In the genomic region with DNA sequence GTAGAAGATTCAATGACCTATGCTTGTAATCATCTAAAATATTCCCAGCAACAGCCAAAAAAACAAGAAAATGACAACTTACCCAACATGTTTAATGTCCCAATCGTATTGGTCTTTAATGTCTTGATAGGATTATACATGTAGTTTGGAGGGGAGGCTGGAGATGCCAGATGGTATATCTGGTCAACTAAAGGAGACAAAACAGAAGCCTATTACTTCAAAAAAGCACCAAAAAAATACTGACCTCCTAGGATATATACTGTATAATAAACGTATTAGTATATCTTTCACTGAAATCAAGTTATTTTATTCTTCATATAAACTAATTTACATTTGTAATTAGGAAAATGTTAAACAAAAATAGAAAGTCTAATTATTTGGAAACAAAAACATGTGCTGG, we compare ENCODE assay signal across 1 cellular context.
TF ChIP-seq lines count a peak whose summit lies in the region.

No MANE protein-coding gene starts in this region.

TF ChIP-seq in A549, 52 proteins besides CTCF, POLR2A, EP300 and RAD21 (continued from another document):
- TF ChIP-seq, protein P1, sequence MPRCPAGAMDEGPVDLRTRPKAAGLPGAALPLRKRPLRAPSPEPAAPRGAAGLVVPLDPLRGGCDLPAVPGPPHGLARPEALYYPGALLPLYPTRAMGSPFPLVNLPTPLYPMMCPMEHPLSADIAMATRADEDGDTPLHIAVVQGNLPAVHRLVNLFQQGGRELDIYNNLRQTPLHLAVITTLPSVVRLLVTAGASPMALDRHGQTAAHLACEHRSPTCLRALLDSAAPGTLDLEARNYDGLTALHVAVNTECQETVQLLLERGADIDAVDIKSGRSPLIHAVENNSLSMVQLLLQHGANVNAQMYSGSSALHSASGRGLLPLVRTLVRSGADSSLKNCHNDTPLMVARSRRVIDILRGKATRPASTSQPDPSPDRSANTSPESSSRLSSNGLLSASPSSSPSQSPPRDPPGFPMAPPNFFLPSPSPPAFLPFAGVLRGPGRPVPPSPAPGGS (IDR thresholded peaks at IDR 0.05): no peak
- TF ChIP-seq NR3C1 (IDR thresholded peaks at IDR 0.05) (no peak), FOXS1 (CRISPR knock-in tag; IDR thresholded peaks at IDR 0.05) (no peak), POLR2AphosphoS2 (conservative IDR thresholded peaks at IDR 0.05; ENCODE audit: low read length) (no peak)
- TF ChIP-seq, protein P2, sequence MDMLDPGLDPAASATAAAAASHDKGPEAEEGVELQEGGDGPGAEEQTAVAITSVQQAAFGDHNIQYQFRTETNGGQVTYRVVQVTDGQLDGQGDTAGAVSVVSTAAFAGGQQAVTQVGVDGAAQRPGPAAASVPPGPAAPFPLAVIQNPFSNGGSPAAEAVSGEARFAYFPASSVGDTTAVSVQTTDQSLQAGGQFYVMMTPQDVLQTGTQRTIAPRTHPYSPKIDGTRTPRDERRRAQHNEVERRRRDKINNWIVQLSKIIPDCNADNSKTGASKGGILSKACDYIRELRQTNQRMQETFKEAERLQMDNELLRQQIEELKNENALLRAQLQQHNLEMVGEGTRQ (IDR thresholded peaks at IDR 0.05): no peak
